12 cellular contexts compared by ENCODE assay signal in genomic region chr12:70994217-70994788, GRCh38.
DNase-seq lines count a peak whose midpoint lies in the region; ATAC-seq and TF ChIP-seq lines count a peak whose summit lies in the region.
"Had no signal": no experiment of that assay in that cellular context is flagged by ENCODE, and none has a peak within 500 bp of the region (broad histone marks: within the 10 kb centered on the region; RNA-seq: fewer than 3 reads in every experiment).

No MANE protein-coding gene starts in this region.

- intact Hi-C loops in esophagus muscularis mucosa (cut with DNase I): no loop called here

- H3K4me3 ChIP-seq in ACC112 (ENCODE audit: low read depth, low read length) (peak overlapping the region; percentile 38; the same call in 1 of the 2 replicates), esophagus muscularis mucosa (no peak overlapping the region)

- H3K27ac Mint-ChIP-seq in activated naive CD8-positive, alpha-beta T cell treated with anti-CD3 and anti-CD28 coated beads for 36 hours: no peak overlapping the region
- H3K27ac Mint-ChIP-seq in immature natural killer cell (no peak overlapping the region), T-cell (no peak overlapping the region)
- H3K27ac Mint-ChIP-seq: brain, naive B cell had no signal

- CTCF ChIA-PET in T-cell (lab: Charles Lee): no interaction called here

- H3K79me2 ChIP-seq in ACC112 (ENCODE audit: control insufficient read depth, insufficient read depth, low read length, unreplicated experiment): no peaks in the 10 kb centered on the region

- no peak for TF ChIP-seq POLR2A in esophagus muscularis mucosa (IDR thresholded peaks at IDR 0.05; ENCODE audit: low read depth)

- peak overlapping the region; percentile 19 for H2AFZ ChIP-seq in ACC112 (ENCODE audit: low read length, unreplicated experiment)

- no peak for TF ChIP-seq CTCF in esophagus muscularis mucosa (IDR thresholded peaks at IDR 0.05)
- TF ChIP-seq CTCF in omental fat pad (IDR thresholded peaks at IDR 0.05): no peak

- H3K4me3 Mint-ChIP-seq in activated naive CD8-positive, alpha-beta T cell treated with anti-CD3 and anti-CD28 coated beads for 36 hours: no peak overlapping the region
- no peak overlapping the region for H3K4me3 Mint-ChIP-seq in immature natural killer cell
- H3K4me3 Mint-ChIP-seq in T-cell: no peak overlapping the region
- H3K4me3 Mint-ChIP-seq: brain, naive B cell had no signal

- no peak for TF ChIP-seq EP300 in esophagus muscularis mucosa (IDR thresholded peaks at IDR 0.05)

- no peaks in the 10 kb centered on the region for H3K27me3 Mint-ChIP-seq in activated naive CD8-positive, alpha-beta T cell treated with anti-CD3 and anti-CD28 coated beads for 36 hours
- H3K27me3 Mint-ChIP-seq in immature natural killer cell (ENCODE audit: low read depth in 3 of 3): peaks cover 0 to 5% (median 0%) of the 10 kb centered on the region in 3 donors
- H3K27me3 Mint-ChIP-seq in T-cell: no peaks in the 10 kb centered on the region
- H3K27me3 Mint-ChIP-seq: brain, naive B cell had no signal

- H3K4me1 Mint-ChIP-seq in activated naive CD8-positive, alpha-beta T cell treated with anti-CD3 and anti-CD28 coated beads for 36 hours: no peaks in the 10 kb centered on the region
- H3K4me1 Mint-ChIP-seq in immature natural killer cell (no peaks in the 10 kb centered on the region), T-cell (no peaks in the 10 kb centered on the region)
- H3K4me1 Mint-ChIP-seq: brain, naive B cell had no signal

- POLR2A ChIA-PET in T-cell (lab: Charles Lee): no interaction called here

- H3K9me3 ChIP-seq in esophagus muscularis mucosa: no peaks in the 10 kb centered on the region

- H3K27ac ChIP-seq in ACC112 (ENCODE audit: low read depth, low read length) (peak overlapping the region; percentile 94), esophagus muscularis mucosa (replicated peaks in 1 of 4) (peak overlapping the region in 3 of 4 donors; percentile 55 to 63 (median 56))

- H3K4me1 ChIP-seq in ACC112 (ENCODE audit: control insufficient read depth, insufficient read depth, low read length, unreplicated experiment) (peaks cover 31% of the 10 kb centered on the region), esophagus muscularis mucosa (no peaks in the 10 kb centered on the region)

- DNase-seq in NCI-H69 (lab: John Stamatoyannopoulos, UW): peak; percentile 0
- DNase-seq in esophagus muscularis mucosa (ENCODE audit: extremely low spot score): no peak
- no peak for DNase-seq in omental fat pad (ENCODE audit: low spot score)
- DNase-seq in activated naive CD8-positive, alpha-beta T cell treated with anti-CD3 and anti-CD28 coated beads for 36 hours: no peak
- no peak for DNase-seq in immature natural killer cell
- no peak for DNase-seq in OCI-M1 (lab: John Stamatoyannopoulos, UW)
- no peak for DNase-seq in T-cell
- DNase-seq: naive B cell; NCI-H446 treated with DMSO at 0.1 percent for 48 hours; stimulated activated CD4-positive, alpha-beta T cell treated with anti-CD3 and anti-CD28 coated beads, Interleukin-1b, Interleukin-23, amount 100 ng/mL, for 48 hours had no signal

- H3K27me3 ChIP-seq in ACC112 (ENCODE audit: insufficient read depth, low read length): no peaks in the 10 kb centered on the region
- H3K27me3 ChIP-seq in esophagus muscularis mucosa: no peaks in the 10 kb centered on the region

- ATAC-seq in omental fat pad (ENCODE audit: low FRiP score): peak; percentile 72
- ATAC-seq in T-cell (replicated peaks in 1 of 4): no peak

- no peaks in the 10 kb centered on the region for H3K9me3 Mint-ChIP-seq in activated naive CD8-positive, alpha-beta T cell treated with anti-CD3 and anti-CD28 coated beads for 36 hours
- H3K9me3 Mint-ChIP-seq in immature natural killer cell: peaks cover 0 to 12% (median 3%) of the 10 kb centered on the region in 6 donors
- peaks cover 0 to under 1% (median 0%) of the 10 kb centered on the region in 3 donors for H3K9me3 Mint-ChIP-seq in T-cell
- H3K9me3 Mint-ChIP-seq: brain had no signal

- H3K36me3 Mint-ChIP-seq in activated naive CD8-positive, alpha-beta T cell treated with anti-CD3 and anti-CD28 coated beads for 36 hours: no peaks in the 10 kb centered on the region
- H3K36me3 Mint-ChIP-seq in immature natural killer cell (no peaks in the 10 kb centered on the region), T-cell (no peaks in the 10 kb centered on the region)
- H3K36me3 Mint-ChIP-seq: brain, naive B cell had no signal

- WGBS in esophagus muscularis mucosa: 66% methylated on average over 5 of the region's 5 CpGs

- H3K36me3 ChIP-seq in ACC112 (ENCODE audit: insufficient read depth, low read length) (no peaks in the 10 kb centered on the region), esophagus muscularis mucosa (no peaks in the 10 kb centered on the region)
